ENCODE assay signal across 1 cellular context in genomic region chr21:14875704-14876364, GRCh38.
TF ChIP-seq lines count a peak whose summit lies in the region.

No MANE protein-coding gene starts in this region.

TF ChIP-seq in K562, 482 proteins besides CTCF, POLR2A, EP300 and RAD21 (continued from another document and continues in another):
- no peak for TF ChIP-seq MGA (IDR thresholded peaks at IDR 0.05)
- TF ChIP-seq TOE1 (IDR thresholded peaks at IDR 0.05; ENCODE audit: borderline replicate concordance) = no peak
- TF ChIP-seq TOE1 (CRISPR knock-in tag; IDR thresholded peaks at IDR 0.05; ENCODE audit: borderline replicate concordance, low read depth) = no peak
- TF ChIP-seq SREBF1 (IDR thresholded peaks at IDR 0.05; ENCODE audit: borderline replicate concordance, low read depth, low read length) = no peak
- no peak for TF ChIP-seq CCNT2 (IDR thresholded peaks at IDR 0.05; ENCODE audit: borderline replicate concordance, extremely low read depth, insufficient read length, low read depth, low read length)
- no peak for TF ChIP-seq FOXJ3 (CRISPR knock-in tag; IDR thresholded peaks at IDR 0.05)
- no peak for TF ChIP-seq MITF (IDR thresholded peaks at IDR 0.05)
- no peak for TF ChIP-seq ZNF398 (CRISPR knock-in tag; IDR thresholded peaks at IDR 0.05)
- peak; percentile 36; the same call in 1 of the 2 replicates for TF ChIP-seq CREM (IDR thresholded peaks at IDR 0.05; ENCODE audit: low read depth)
- no peak for TF ChIP-seq HOMEZ (CRISPR knock-in tag; IDR thresholded peaks at IDR 0.05)
- TF ChIP-seq ETV1 (tag; conservative IDR thresholded peaks at IDR 0.05; ENCODE audit: low read depth) = no peak
- TF ChIP-seq ZNF217 (CRISPR knock-in tag; IDR thresholded peaks at IDR 0.05) = no peak
- TF ChIP-seq SMAD1 (IDR thresholded peaks at IDR 0.05; ENCODE audit: low read depth, low read length, partially characterized antibody) = no peak
- TF ChIP-seq POLR2AphosphoS2 (IDR thresholded peaks at IDR 0.05; ENCODE audit: low read length) = no peak
- no peak for TF ChIP-seq PURB (CRISPR knock-in tag; IDR thresholded peaks at IDR 0.05; ENCODE audit: low read depth)
- TF ChIP-seq ZNF586 (CRISPR knock-in tag; conservative IDR thresholded peaks at IDR 0.05) = no peak
- TF ChIP-seq NEUROD1 (IDR thresholded peaks at IDR 0.05; ENCODE audit: borderline replicate concordance, low read depth, low read length, partially characterized antibody) = no peak
- no peak for TF ChIP-seq ZNF551 (CRISPR knock-in tag; IDR thresholded peaks at IDR 0.05)
- 0 out of 2 replicates have a peak, but pooled peaks have one; percentile 11 for TF ChIP-seq ATF3 (IDR thresholded peaks at IDR 0.05)
- TF ChIP-seq ATF3 (CRISPR knock-in tag; conservative IDR thresholded peaks at IDR 0.05) = no peak
- no peak for TF ChIP-seq SMAD2 (IDR thresholded peaks at IDR 0.05; ENCODE audit: low read depth, low read length)
- TF ChIP-seq TRIM24 (IDR thresholded peaks at IDR 0.05) = no peak
- TF ChIP-seq PHB2 (IDR thresholded peaks at IDR 0.05; ENCODE audit: low read depth) = no peak
- no peak for TF ChIP-seq ZNF311 (CRISPR knock-in tag; IDR thresholded peaks at IDR 0.05)
- TF ChIP-seq ETS1 (conservative IDR thresholded peaks at IDR 0.05; ENCODE audit: control insufficient read depth, low read depth, low read length) = no peak
- TF ChIP-seq HDAC2 (IDR thresholded peaks at IDR 0.05) = no peak
- TF ChIP-seq NR2C2 (CRISPR knock-in tag; IDR thresholded peaks at IDR 0.05) = no peak
- 0 out of 2 replicates have a peak, but pooled peaks have one; percentile 28 for TF ChIP-seq NR2C2 (tag; IDR thresholded peaks at IDR 0.05)
- TF ChIP-seq NR2C1 (IDR thresholded peaks at IDR 0.05) = peak; percentile 70
- TF ChIP-seq NR2C1 (tag; IDR thresholded peaks at IDR 0.05) = no peak
- no peak for TF ChIP-seq ERF (CRISPR knock-in tag; IDR thresholded peaks at IDR 0.05)
- no peak for TF ChIP-seq ZNF280A (IDR thresholded peaks at IDR 0.05; ENCODE audit: low read depth, partially characterized antibody)
- TF ChIP-seq REST (CRISPR knock-in tag; IDR thresholded peaks at IDR 0.05; ENCODE audit: low read depth) = no peak
- TF ChIP-seq RBM25 (IDR thresholded peaks at IDR 0.05; ENCODE audit: low read depth, low read length, severe bottlenecking) = no peak
- no peak for TF ChIP-seq NCOA2 (IDR thresholded peaks at IDR 0.05; ENCODE audit: partially characterized antibody in 2 of 2)
- TF ChIP-seq DNMT1 (IDR thresholded peaks at IDR 0.05) = no peak
- no peak for TF ChIP-seq FOSL1 (tag; conservative IDR thresholded peaks at IDR 0.05)
